In the genomic region with DNA sequence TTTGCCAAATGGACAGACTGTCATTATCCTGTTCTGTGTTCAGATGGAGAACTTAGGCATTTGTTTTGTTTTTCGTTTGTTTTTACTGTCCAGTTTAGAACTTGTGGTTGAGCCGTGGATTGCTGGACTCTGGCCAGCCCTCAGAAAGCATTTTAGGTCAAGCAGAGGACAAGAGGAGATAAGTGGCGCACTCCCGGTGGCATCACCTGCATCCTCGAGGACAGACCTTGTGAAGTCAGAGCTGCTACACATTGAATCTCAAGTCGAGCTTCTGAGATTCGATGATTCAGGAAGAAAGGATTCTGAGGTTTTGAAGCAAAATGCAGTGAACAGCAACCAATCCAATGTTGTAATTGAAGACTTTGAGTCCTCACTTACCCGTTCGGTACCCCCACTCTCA, we compare ENCODE assay signal across 15 cellular contexts. TPM values are rescaled to one million over a fixed set of nuclear protein-coding genes. Genes with fewer than 3 reads are reported as not detected.
DNase-seq lines count a peak whose midpoint lies in the region; ATAC-seq, FAIRE-seq and TF ChIP-seq lines count a peak whose summit lies in the region.
"Had no signal": no experiment of that assay in that cellular context is flagged by ENCODE, and none has a peak within 500 bp of the region (broad histone marks: within the 10 kb centered on the region; RNA-seq: fewer than 3 reads in every experiment).

No MANE protein-coding gene starts in this region.

- CTCF ChIA-PET in activated CD4-positive, alpha-beta T cell treated with anti-CD3 and anti-CD28 coated beads for 36 hours (lab: Charles Lee): interaction anchor here (0.9 to 1.9 kb wide), 2 partner anchors 9 to 19 kb away, joined by 4 to 11 read pairs; no protein-coding TSS in a partner anchor
- CTCF ChIA-PET in activated CD4-positive, alpha-beta T cell treated with anti-CD3 and anti-CD28 coated beads, Interleukin-2, amount 10 ng/mL, durations not matched to agents 7 days and 5 days (lab: Charles Lee): no interaction called here

- 57 to 72% methylated on average over 9 of the region's 9 CpGs for WGBS in testis, 2 donors

- POLR2A ChIA-PET in activated CD4-positive, alpha-beta T cell treated with anti-CD3 and anti-CD28 coated beads for 36 hours (lab: Charles Lee): interaction anchor here (1.0 kb wide), 1 partner anchor 9 kb away, joined by 4 read pairs; a partner anchor contains a TSS
- POLR2A ChIA-PET in activated CD4-positive, alpha-beta T cell treated with anti-CD3 and anti-CD28 coated beads, Interleukin-2, amount 10 ng/mL, durations not matched to agents 7 days and 5 days (lab: Charles Lee): no interaction called here

- no peaks in the 10 kb centered on the region for H3K9me3 ChIP-seq in testis
- H3K9me3 ChIP-seq: thyroid gland had no signal

- peaks cover 70% of the 10 kb centered on the region for H3K36me3 Mint-ChIP-seq in activated CD4-positive, alpha-beta T cell treated with anti-CD3 and anti-CD28 coated beads for 36 hours (ENCODE audit: low read depth)
- peaks cover 55% of the 10 kb centered on the region for H3K36me3 Mint-ChIP-seq in activated CD4-positive, alpha-beta T cell treated with anti-CD3 and anti-CD28 coated beads, Interleukin-2, amount 10 ng/mL, durations not matched to agents 7 days and 5 days (ENCODE audit: low read depth)

- no peak for ATAC-seq in activated CD4-positive, alpha-beta T cell treated with anti-CD3 and anti-CD28 coated beads for 36 hours
- no peak for ATAC-seq in GM18520 (IDR thresholded peaks at IDR 0.05; ENCODE audit: unreplicated experiment)

- peaks cover 60% of the 10 kb centered on the region for H3K4me1 Mint-ChIP-seq in activated CD4-positive, alpha-beta T cell treated with anti-CD3 and anti-CD28 coated beads for 36 hours
- peaks cover 42% of the 10 kb centered on the region for H3K4me1 Mint-ChIP-seq in activated CD4-positive, alpha-beta T cell treated with anti-CD3 and anti-CD28 coated beads, Interleukin-2, amount 10 ng/mL, durations not matched to agents 7 days and 5 days

- peak overlapping the region; percentile 6 for H3K4me3 Mint-ChIP-seq in activated CD4-positive, alpha-beta T cell treated with anti-CD3 and anti-CD28 coated beads for 36 hours
- no peak overlapping the region for H3K4me3 Mint-ChIP-seq in activated CD4-positive, alpha-beta T cell treated with anti-CD3 and anti-CD28 coated beads, Interleukin-2, amount 10 ng/mL, durations not matched to agents 7 days and 5 days
- H3K4me3 Mint-ChIP-seq: activated B cell treated with CpG ODN at 0.5 μM for 24 hours; naive thymus-derived CD4-positive, alpha-beta T cell had no signal

- intact Hi-C loops in activated CD4-positive, alpha-beta T cell treated with anti-CD3 and anti-CD28 coated beads for 36 hours (cut with DNase I, micrococcal nuclease): loop anchor here (1.0 kb wide), 3 partner anchors 9 to 1050 kb away; a partner anchor contains a TSS
- intact Hi-C loops in testis (cut with DNase I; ENCODE audit: low total_unique reads): no loop called here

- no peaks in the 10 kb centered on the region for H3K36me3 ChIP-seq in testis (ENCODE audit: low read depth, missing control alignments)

- TF ChIP-seq CTCF in choroid plexus epithelial cell (conservative IDR thresholded peaks at IDR 0.05; ENCODE audit: low read depth, low read length) (no peak), testis (IDR thresholded peaks at IDR 0.05) (no peak)

- H3K27me3 Mint-ChIP-seq in activated CD4-positive, alpha-beta T cell treated with anti-CD3 and anti-CD28 coated beads for 36 hours: no peaks in the 10 kb centered on the region
- no peaks in the 10 kb centered on the region for H3K27me3 Mint-ChIP-seq in activated CD4-positive, alpha-beta T cell treated with anti-CD3 and anti-CD28 coated beads, Interleukin-2, amount 10 ng/mL, durations not matched to agents 7 days and 5 days
- H3K27me3 Mint-ChIP-seq: activated B cell treated with CpG ODN at 0.5 μM for 24 hours; naive thymus-derived CD4-positive, alpha-beta T cell had no signal

- DNase-seq in activated CD4-positive, alpha-beta T cell treated with anti-CD3 and anti-CD28 coated beads for 36 hours: no peak
- no peak for DNase-seq in activated CD4-positive, alpha-beta T cell treated with anti-CD3 and anti-CD28 coated beads, Interleukin-2, amount 10 ng/mL, durations not matched to agents 7 days and 5 days
- DNase-seq in RCC 7860 (ENCODE audit: low spot score) (peak; percentile 52), choroid plexus epithelial cell (ENCODE audit: low read depth) (peak; percentile 70), renal cortical epithelial cell (ENCODE audit: low read depth) (peak; percentile 72), KG1 (lab: John Stamatoyannopoulos, UW) (no peak), testis (no peak)
- DNase-seq: activated B cell treated with CpG ODN at 0.5 μM for 24 hours; foreskin keratinocyte; naive thymus-derived CD4-positive, alpha-beta T cell; NCI-H146 had no signal

- H3K4me1 ChIP-seq in testis: no peaks in the 10 kb centered on the region

- H3K4me3 ChIP-seq in choroid plexus epithelial cell (ENCODE audit: low read depth, low read length) (no peak overlapping the region), testis (no peak overlapping the region)
- H3K4me3 ChIP-seq: SK-N-MC, thyroid gland had no signal

- peak; percentile 40 for FAIRE-seq in RCC 7860 (lab: Jason Lieb, UNC)

- H3K27ac ChIP-seq in testis: no peak overlapping the region
- H3K27ac ChIP-seq: foreskin keratinocyte, SK-N-MC, thyroid gland had no signal

- no peaks in the 10 kb centered on the region for H3K27me3 ChIP-seq in testis
- H3K27me3 ChIP-seq: foreskin keratinocyte, thyroid gland had no signal

- peak overlapping the region; percentile 83 for H3K27ac Mint-ChIP-seq in activated CD4-positive, alpha-beta T cell treated with anti-CD3 and anti-CD28 coated beads for 36 hours
- H3K27ac Mint-ChIP-seq in activated CD4-positive, alpha-beta T cell treated with anti-CD3 and anti-CD28 coated beads, Interleukin-2, amount 10 ng/mL, durations not matched to agents 7 days and 5 days: no peak overlapping the region
- H3K27ac Mint-ChIP-seq: activated B cell treated with CpG ODN at 0.5 μM for 24 hours had no signal

- TF ChIP-seq POLR2A in testis (IDR thresholded peaks at IDR 0.05): no peak

- no peaks in the 10 kb centered on the region for H3K9me3 Mint-ChIP-seq in activated CD4-positive, alpha-beta T cell treated with anti-CD3 and anti-CD28 coated beads for 36 hours (ENCODE audit: low read depth)
- H3K9me3 Mint-ChIP-seq in activated CD4-positive, alpha-beta T cell treated with anti-CD3 and anti-CD28 coated beads, Interleukin-2, amount 10 ng/mL, durations not matched to agents 7 days and 5 days: no peaks in the 10 kb centered on the region
- H3K9me3 Mint-ChIP-seq: activated B cell treated with CpG ODN at 0.5 μM for 24 hours; naive thymus-derived CD4-positive, alpha-beta T cell had no signal

RNA-seq across cellular contexts. Expression of a gene that starts 8.9 kb away (rescaled TPM):
- 10 to 100 TPM; 49.3 to 52.9 TPM for total RNA-seq in activated CD4-positive, alpha-beta T cell treated with anti-CD3 and anti-CD28 coated beads for 36 hours
- total RNA-seq in activated CD4-positive, alpha-beta T cell treated with anti-CD3 and anti-CD28 coated beads, Interleukin-2, amount 10 ng/mL, durations not matched to agents 7 days and 5 days: 10 to 100 TPM; 53.5 to 56.5 TPM
- 38.7 and 46.7 TPM in 2 replicates for total RNA-seq in renal cortical epithelial cell
- 10 to 100 TPM; 56.3 to 82.6 TPM for total RNA-seq in testis
- 71.4 TPM for polyA plus RNA-seq in testis (ENCODE audit: insufficient read depth, low read depth, low replicate concordance)

RNA-seq across cellular contexts. Expression of a gene that starts 9.0 kb away (rescaled TPM):
- total RNA-seq in activated CD4-positive, alpha-beta T cell treated with anti-CD3 and anti-CD28 coated beads for 36 hours: 1 to 10 TPM; 9.2 to 9.6 TPM
- 10 to 100 TPM; 11.4 to 14.7 TPM for total RNA-seq in activated CD4-positive, alpha-beta T cell treated with anti-CD3 and anti-CD28 coated beads, Interleukin-2, amount 10 ng/mL, durations not matched to agents 7 days and 5 days
- total RNA-seq in renal cortical epithelial cell (14.8 and 19.6 TPM in 2 replicates), testis (10 to 100 TPM; 11.7 TPM)
- 8.0 TPM for polyA plus RNA-seq in testis (ENCODE audit: insufficient read depth, low read depth, low replicate concordance)

RNA-seq across cellular contexts. Expression of a gene that starts 26.9 kb away (rescaled TPM):
- not detected for total RNA-seq in activated CD4-positive, alpha-beta T cell treated with anti-CD3 and anti-CD28 coated beads for 36 hours
- not detected for total RNA-seq in activated CD4-positive, alpha-beta T cell treated with anti-CD3 and anti-CD28 coated beads, Interleukin-2, amount 10 ng/mL, durations not matched to agents 7 days and 5 days
- 0.55 TPM in 1 of 2 replicates, not detected in the other for total RNA-seq in renal cortical epithelial cell
- 10 to 100 TPM; 12.2 to 33.0 TPM for total RNA-seq in testis
- 55.2 TPM for polyA plus RNA-seq in testis (ENCODE audit: insufficient read depth, low read depth, low replicate concordance)
- total RNA-seq: A673; activated B cell treated with CpG ODN at 0.5 μM for 24 hours; foreskin keratinocyte; naive thymus-derived CD4-positive, alpha-beta T cell had no signal

Comparison
In these comparisons a context has a peak if more than half of its experiments do, and no peak if none do; other contexts are left out.
1. DNase-seq: peak in RCC 7860 (single experiment), choroid plexus epithelial cell (single experiment) and renal cortical epithelial cell (single experiment); none in activated CD4-positive, alpha-beta T cell treated with anti-CD3 and anti-CD28 coated beads for 36 hours (single experiment), activated CD4-positive, alpha-beta T cell treated with anti-CD3 and anti-CD28 coated beads, Interleukin-2, amount 10 ng/mL, durations not matched to agents 7 days and 5 days (single experiment), KG1 (single experiment) and testis (single experiment).